Comparison of ENCODE assay signal across 22 cellular contexts in genomic region chr5:80919678-80920196, GRCh38. TPM values are rescaled to one million over a fixed set of nuclear protein-coding genes. Genes with fewer than 3 reads are reported as not detected.
DNase-seq lines count a peak whose midpoint lies in the region; ATAC-seq, FAIRE-seq and TF ChIP-seq lines count a peak whose summit lies in the region.
"Had no signal": no experiment of that assay in that cellular context is flagged by ENCODE, and none has a peak within 500 bp of the region (broad histone marks: within the 10 kb centered on the region; RNA-seq: fewer than 3 reads in every experiment).

No MANE protein-coding gene starts in this region.

- H3K79me2 ChIP-seq in HepG2 (ENCODE audit: insufficient read depth, low read length) = no peaks in the 10 kb centered on the region

- H3K27ac ChIP-seq in HepG2 (ENCODE audit: extremely low read length, insufficient read depth, low read length) (no peak overlapping the region), right lobe of liver (no peak overlapping the region), esophagus muscularis mucosa (replicated peaks in 1 of 4) (no peak overlapping the region)
- H3K27ac ChIP-seq: 22Rv1, RWPE1, SJCRH30 had no signal

- peak overlapping the region; percentile 1 for H3K27ac Mint-ChIP-seq in T-helper 17 cell
- H3K27ac Mint-ChIP-seq: B cell, GM23338 had no signal

- H3K9me3 ChIP-seq in HepG2 (ENCODE audit: low read length) = no peaks in the 10 kb centered on the region
- no peaks in the 10 kb centered on the region for H3K9me3 ChIP-seq in right lobe of liver
- H3K9me3 ChIP-seq in T-helper 17 cell (ENCODE audit: control insufficient read depth, low read length, poor library complexity, severe bottlenecking) = no peaks in the 10 kb centered on the region
- H3K9me3 ChIP-seq in esophagus muscularis mucosa = no peaks in the 10 kb centered on the region
- H3K9me3 ChIP-seq: SJCRH30 had no signal

- H3K4me3 ChIP-seq in HepG2 (replicated peaks in 1 of 3; ENCODE audit: insufficient read depth in 1 of 3, low read depth in 2 of 3, low read length in 3 of 3) (no peak overlapping the region), right lobe of liver (no peak overlapping the region), esophagus muscularis mucosa (no peak overlapping the region)
- H3K4me3 ChIP-seq: GM23338, SJCRH30 had no signal

- BruUV-seq in HepG2 (replicated peaks; lab: Mats Ljungman, UMichigan) = no TSS peak

- H3K4me1 ChIP-seq in HepG2 (ENCODE audit: insufficient read depth, low read length) (no peaks in the 10 kb centered on the region), right lobe of liver (no peaks in the 10 kb centered on the region), esophagus muscularis mucosa (no peaks in the 10 kb centered on the region)
- H3K4me1 ChIP-seq: SJCRH30 had no signal

- H2AFZ ChIP-seq in HepG2 (ENCODE audit: low read length) = no peak overlapping the region
- H2AFZ ChIP-seq: GM23338 had no signal

- TF ChIP-seq CTCF in HepG2 (CRISPR knock-in tag; IDR thresholded peaks at IDR 0.05) (no peak), right lobe of liver (IDR thresholded peaks at IDR 0.05) (no peak), esophagus muscularis mucosa (IDR thresholded peaks at IDR 0.05) (no peak)

- no peaks in the 10 kb centered on the region for H3K36me3 Mint-ChIP-seq in T-helper 17 cell (ENCODE audit: low read depth)

- no peaks in the 10 kb centered on the region for H3K36me3 ChIP-seq in HepG2 (replicated peaks in 1 of 2; ENCODE audit: control insufficient read depth in 1 of 2, insufficient read depth in 2 of 2, low read length in 2 of 2)
- no peaks in the 10 kb centered on the region for H3K36me3 ChIP-seq in right lobe of liver
- no peaks in the 10 kb centered on the region for H3K36me3 ChIP-seq in esophagus muscularis mucosa
- H3K36me3 ChIP-seq: SJCRH30 had no signal

- H3K4me3 Mint-ChIP-seq in T-helper 17 cell = no peak overlapping the region
- H3K4me3 Mint-ChIP-seq: B cell, GM23338 had no signal

- no peak for FAIRE-seq in HepG2 (lab: Jason Lieb, UNC)
- FAIRE-seq: GM12892, GM18507 had no signal

- 37% methylated on average over 6 of the region's 6 CpGs for WGBS in HepG2 (ENCODE audit: low lambda C conversion rate)
- 89% methylated on average over 5 of the region's 6 CpGs for WGBS in right lobe of liver (ENCODE audit: insufficient coverage, low coverage, low lambda C conversion rate, missing lambda C conversion rate)
- WGBS in esophagus muscularis mucosa = 89% methylated on average over 6 of the region's 6 CpGs

- CTCF ChIA-PET in HepG2 (lab: Yijun Ruan, JAX; ENCODE audit: low intra/inter-chr PET ratio, low total read pairs) = no interaction called here

- H3K27me3 ChIP-seq in HepG2 (ENCODE audit: control insufficient read depth in 1 of 2, insufficient read depth in 2 of 2, low read length in 2 of 2) = peaks cover 0 to 1% of the 10 kb centered on the region in 2 experiments; a peak in 1 of 5 replicates
- no peaks in the 10 kb centered on the region for H3K27me3 ChIP-seq in right lobe of liver
- H3K27me3 ChIP-seq in esophagus muscularis mucosa = no peaks in the 10 kb centered on the region
- H3K27me3 ChIP-seq: SJCRH30 had no signal

- no peak overlapping the region for H3K9ac ChIP-seq in HepG2 (ENCODE audit: insufficient read depth, low read depth, low read length)

- ATAC-seq in HepG2 = no peak
- ATAC-seq in right lobe of liver = no peak
- no peak for ATAC-seq in T-helper 17 cell
- no peak for ATAC-seq in HG03280 (IDR thresholded peaks at IDR 0.05; ENCODE audit: unreplicated experiment)
- no peak for ATAC-seq in HG03342 (IDR thresholded peaks at IDR 0.05; ENCODE audit: unreplicated experiment)
- ATAC-seq: GM23338, PC-3 had no signal

- no peak for TF ChIP-seq EP300 in HepG2 (IDR thresholded peaks at IDR 0.05; ENCODE audit: low read depth in 2 of 2, low read length in 2 of 2)
- TF ChIP-seq EP300 in HepG2 (CRISPR knock-in tag; IDR thresholded peaks at IDR 0.05; ENCODE audit: borderline replicate concordance) = no peak
- TF ChIP-seq EP300 in esophagus muscularis mucosa (IDR thresholded peaks at IDR 0.05) = no peak

- in situ Hi-C loops in HepG2 (cut with HindIII; ENCODE audit: extremely low pct_ligation_motif_present, low pct_unique_long_range_greater_than_20kb) = no loop called here

- DNase-seq in HepG2 (ENCODE audit: low spot score) = no peak
- no peak for DNase-seq in right lobe of liver
- no peak for DNase-seq in T-helper 17 cell
- DNase-seq in esophagus muscularis mucosa (ENCODE audit: extremely low spot score) = peak; percentile 14
- no peak for DNase-seq in cerebellar nuclear complex (lab: John Stamatoyannopoulos, UW)
- DNase-seq in NCI-H2196 (lab: John Stamatoyannopoulos, UW; ENCODE audit: unreplicated experiment) = no peak
- DNase-seq: COR-L47, DMS153, NCI-H1105, NCI-H1694, NCI-H345, NCI-H524 treated with DMSO at 0.1 percent for 48 hours, PC-3, SJCRH30 had no signal

- H3K27me3 Mint-ChIP-seq in T-helper 17 cell = no peaks in the 10 kb centered on the region
- H3K27me3 Mint-ChIP-seq: B cell had no signal

- H4K20me1 ChIP-seq in HepG2 (ENCODE audit: insufficient read depth, low read length) = no peaks in the 10 kb centered on the region

- POLR2A ChIA-PET in HepG2 (lab: Yijun Ruan, JAX) = no interaction called here

- TF ChIP-seq RAD21 in HepG2 (CRISPR knock-in tag; IDR thresholded peaks at IDR 0.05) = no peak

- intact Hi-C loops in HepG2 (cut with micrococcal nuclease; ENCODE audit: unreplicated experiment) = no loop called here
- intact Hi-C loops in right lobe of liver (cut with DNase I) = no loop called here
- intact Hi-C loops in esophagus muscularis mucosa (cut with DNase I) = no loop called here

- H3K4me2 ChIP-seq in HepG2 (ENCODE audit: low read depth, low read length) = no peak overlapping the region
- H3K4me2 ChIP-seq: GM23338 had no signal

- peaks cover 4% of the 10 kb centered on the region for H3K4me1 Mint-ChIP-seq in T-helper 17 cell
- H3K4me1 Mint-ChIP-seq: B cell had no signal

- no peak for TF ChIP-seq POLR2A in HepG2 (IDR thresholded peaks at IDR 0.05; ENCODE audit: insufficient read depth in 1 of 2, low read depth in 2 of 2, low read length in 2 of 2)
- TF ChIP-seq POLR2A in right lobe of liver (IDR thresholded peaks at IDR 0.05) = no peak
- no peak for TF ChIP-seq POLR2A in esophagus muscularis mucosa (IDR thresholded peaks at IDR 0.05; ENCODE audit: low read depth)

TF ChIP-seq in HepG2, 621 proteins besides CTCF, POLR2A, EP300 and RAD21:
- TF ChIP-seq HES4 (CRISPR knock-in tag; IDR thresholded peaks at IDR 0.05; ENCODE audit: borderline replicate concordance) (no peak), CREM (IDR thresholded peaks at IDR 0.05) (no peak), CREM (CRISPR knock-in tag; IDR thresholded peaks at IDR 0.05) (no peak), SRF (IDR thresholded peaks at IDR 0.05; ENCODE audit: low read depth, low read length) (no peak), BHLHE40 (IDR thresholded peaks at IDR 0.05; ENCODE audit: low read length) (no peak), YEATS4 (CRISPR knock-in tag; IDR thresholded peaks at IDR 0.05; ENCODE audit: borderline replicate concordance) (no peak), BORCS8-MEF2B (CRISPR knock-in tag; IDR thresholded peaks at IDR 0.05) (no peak), ZNF768 (CRISPR knock-in tag; IDR thresholded peaks at IDR 0.05) (peak; percentile 71; the same call in 1 of the 2 replicates), KDM3A (CRISPR knock-in tag; IDR thresholded peaks at IDR 0.05; ENCODE audit: low read depth) (no peak)
TF ChIP-seq in HepG2: peak in this region for 1.

RNA-seq across cellular contexts. Expression of gene RASGRF2, which starts 40.4 kb away (rescaled TPM):
- total RNA-seq in HepG2 (2016; rRNA removed; fragmentation: Illumina TruSeq; extraction: Trizol) = 23.6 and 24.6 TPM in 2 replicates
- 28.7 and 29.4 TPM in 2 replicates for total RNA-seq in HepG2 (2016; cell fraction: cytosol; rRNA removed; fragmentation: Illumina TruSeq; extraction: Trizol; ENCODE audit: low read depth)
- 21.9 and 24.2 TPM in 2 replicates for total RNA-seq in HepG2 (2016; cell fraction: insoluble cytoplasmic fraction; rRNA removed; fragmentation: Illumina TruSeq; extraction: Trizol)
- total RNA-seq in HepG2 (2016; cell fraction: membrane; rRNA removed; fragmentation: Illumina TruSeq; extraction: Trizol) = 29.6 and 33.7 TPM in 2 replicates
- total RNA-seq in HepG2 (2016; cell fraction: nucleus; rRNA removed; fragmentation: Illumina TruSeq; extraction: Trizol) = 27.7 and 35.4 TPM in 2 replicates
- polyA plus RNA-seq in HepG2 (2011; rRNA removed) = 21.0 and 29.0 TPM in 2 replicates
- 16.4 and 17.4 TPM in 2 replicates for polyA plus RNA-seq in HepG2 (2011; cell fraction: cytosol; rRNA removed)
- 33.0 and 40.3 TPM in 2 replicates for polyA plus RNA-seq in HepG2 (2011; cell fraction: nucleus; rRNA removed)
- polyA plus RNA-seq in HepG2 (2012) = 16.3 and 20.9 TPM in 2 replicates
- 3.9 and 4.1 TPM in 2 replicates for polyA plus RNA-seq in HepG2 (2016; cell fraction: cytosol; fragmentation: Illumina TruSeq; extraction: Trizol; ENCODE audit: low read depth)
- 21.6 and 22.6 TPM in 2 replicates for polyA plus RNA-seq in HepG2 (2016; cell fraction: insoluble cytoplasmic fraction; fragmentation: Illumina TruSeq; extraction: Trizol; ENCODE audit: low read depth)
- 11.4 and 12.7 TPM in 2 replicates for polyA plus RNA-seq in HepG2 (2016; cell fraction: membrane; fragmentation: Illumina TruSeq; extraction: Trizol; ENCODE audit: low read depth)
- 28.8 and 31.1 TPM in 2 replicates for polyA plus RNA-seq in HepG2 (2016; cell fraction: nucleus; fragmentation: Illumina TruSeq; extraction: Trizol; ENCODE audit: insufficient read depth, low read depth)
- polyA minus RNA-seq in HepG2 (2011; rRNA and poly(A)+ RNA removed; ENCODE audit: low replicate concordance) = 0.05 and 56.0 TPM in 2 replicates
- 23.4 and 24.9 TPM in 2 replicates for polyA minus RNA-seq in HepG2 (2011; cell fraction: cytosol; rRNA and poly(A)+ RNA removed)
- polyA minus RNA-seq in HepG2 (2011; cell fraction: nucleus; rRNA and poly(A)+ RNA removed) = 104 and 113 TPM in 2 replicates
- under 1 TPM; 0.20 to 0.61 (median 0.36) TPM for total RNA-seq in right lobe of liver
- 10 to 100 TPM; 21.3 to 32.3 TPM for total RNA-seq in T-helper 17 cell
- 1 to 10 TPM; 4.2 to 7.6 (median 5.9) TPM for total RNA-seq in esophagus muscularis mucosa
